Comparison of ENCODE assay signal across 18 cellular contexts in genomic region chr1:165856606-165857005, GRCh38. TPM values are rescaled to one million over a fixed set of nuclear protein-coding genes. Genes with fewer than 3 reads are reported as not detected.
DNase-seq lines count a peak whose midpoint lies in the region; ATAC-seq, FAIRE-seq and TF ChIP-seq lines count a peak whose summit lies in the region.
"Had no signal": no experiment of that assay in that cellular context is flagged by ENCODE, and none has a peak within 500 bp of the region (broad histone marks: within the 10 kb centered on the region; RNA-seq: fewer than 3 reads in every experiment).

No MANE protein-coding gene starts in this region.

- intact Hi-C loops in HepG2 (cut with micrococcal nuclease; ENCODE audit: unreplicated experiment), result no loop called here
- intact Hi-C loops in right lobe of liver (cut with DNase I), result no loop called here

- 63% methylated on average over 3 of the region's 3 CpGs for WGBS in HepG2 (ENCODE audit: low lambda C conversion rate)
- WGBS in right lobe of liver (ENCODE audit: insufficient coverage, low coverage, low lambda C conversion rate, missing lambda C conversion rate), result 62% methylated on average over 3 of the region's 3 CpGs
- WGBS in mesenchymal stem cell, result 66% methylated on average over 3 of the region's 3 CpGs

- no peak overlapping the region for H4K8ac ChIP-seq in mesenchymal stem cell (ENCODE audit: low read length)

- TF ChIP-seq EP300 in HepG2 (IDR thresholded peaks at IDR 0.05; ENCODE audit: low read depth in 2 of 2, low read length in 2 of 2) (no peak), HepG2 (CRISPR knock-in tag; IDR thresholded peaks at IDR 0.05; ENCODE audit: borderline replicate concordance) (no peak)

- no peak overlapping the region for H3K14ac ChIP-seq in mesenchymal stem cell (ENCODE audit: low read length in 2 of 2)

- POLR2A ChIA-PET in HepG2 (lab: Yijun Ruan, JAX), result interaction anchor here (3.4 kb wide), 1 partner anchor 28 kb away, joined by 12 read pairs; no protein-coding TSS in a partner anchor

- H3K4me1 Mint-ChIP-seq in activated naive CD8-positive, alpha-beta T cell treated with anti-CD3 and anti-CD28 coated beads, Interleukin-2, amount 50 U/mL, for 24 hours, result peaks cover 24% of the 10 kb centered on the region

- CTCF ChIA-PET in HepG2 (lab: Yijun Ruan, JAX; ENCODE audit: low intra/inter-chr PET ratio, low total read pairs), result no interaction called here

- TF ChIP-seq CTCF in HepG2 (CRISPR knock-in tag; IDR thresholded peaks at IDR 0.05) (no peak), right lobe of liver (IDR thresholded peaks at IDR 0.05) (no peak), LNCaP clone FGC (IDR thresholded peaks at IDR 0.05; ENCODE audit: control insufficient read depth, extremely low read depth, insufficient read depth) (no peak)

- H3K4ac ChIP-seq in mesenchymal stem cell (ENCODE audit: low read depth in 1 of 2, low read length in 2 of 2), result no peak overlapping the region

- no peak overlapping the region for H2BK12ac ChIP-seq in mesenchymal stem cell (ENCODE audit: low read length in 2 of 2)

- FAIRE-seq in HepG2 (lab: Jason Lieb, UNC), result no peak

- BruUV-seq in HepG2 (replicated peaks; lab: Mats Ljungman, UMichigan), result no TSS peak

- H3K27me3 ChIP-seq in HepG2 (ENCODE audit: control insufficient read depth in 1 of 2, insufficient read depth in 2 of 2, low read length in 2 of 2), result no peaks in the 10 kb centered on the region
- no peaks in the 10 kb centered on the region for H3K27me3 ChIP-seq in right lobe of liver
- no peaks in the 10 kb centered on the region for H3K27me3 ChIP-seq in mesenchymal stem cell (ENCODE audit: control insufficient read depth in 1 of 2, insufficient read depth in 1 of 2, low read length in 2 of 2)
- H3K27me3 ChIP-seq: gastroesophageal sphincter had no signal

- no peak overlapping the region for H4K91ac ChIP-seq in mesenchymal stem cell (ENCODE audit: low read length)

- H4K20me1 ChIP-seq in HepG2 (ENCODE audit: insufficient read depth, low read length), result peaks cover 65% of the 10 kb centered on the region

- H2BK15ac ChIP-seq in mesenchymal stem cell (ENCODE audit: low read depth, poor library complexity, severe bottlenecking), result no peak overlapping the region

- ATAC-seq in HepG2 (no peak), right lobe of liver (no peak), GM18858 (IDR thresholded peaks at IDR 0.05; ENCODE audit: unreplicated experiment) (no peak), HG03025 (IDR thresholded peaks at IDR 0.05; ENCODE audit: low FRiP score, unreplicated experiment) (no peak)
- no peak for ATAC-seq in activated naive CD8-positive, alpha-beta T cell treated with anti-CD3 and anti-CD28 coated beads, Interleukin-2, amount 50 U/mL, for 24 hours
- ATAC-seq: gastroesophageal sphincter had no signal

- no peak overlapping the region for H2BK120ac ChIP-seq in mesenchymal stem cell (ENCODE audit: low read depth, low read length)

- H3K9me3 Mint-ChIP-seq in activated naive CD8-positive, alpha-beta T cell treated with anti-CD3 and anti-CD28 coated beads, Interleukin-2, amount 50 U/mL, for 24 hours, result no peaks in the 10 kb centered on the region

- H2BK5ac ChIP-seq in mesenchymal stem cell (ENCODE audit: low read depth, low read length, poor library complexity, severe bottlenecking), result no peak overlapping the region

- H2AK5ac ChIP-seq in mesenchymal stem cell (ENCODE audit: low read length, severe bottlenecking), result no peak overlapping the region

- H3K18ac ChIP-seq in mesenchymal stem cell (ENCODE audit: low read depth in 1 of 2, low read length in 2 of 2), result no peak overlapping the region

- in situ Hi-C loops in HepG2 (cut with HindIII; ENCODE audit: extremely low pct_ligation_motif_present, low pct_unique_long_range_greater_than_20kb), result no loop called here

- H3K27ac Mint-ChIP-seq in activated naive CD8-positive, alpha-beta T cell treated with anti-CD3 and anti-CD28 coated beads, Interleukin-2, amount 50 U/mL, for 24 hours, result no peak overlapping the region

- TF ChIP-seq RAD21 in HepG2 (CRISPR knock-in tag; IDR thresholded peaks at IDR 0.05), result no peak

- H3K36me3 ChIP-seq in HepG2 (replicated peaks in 1 of 2; ENCODE audit: control insufficient read depth in 1 of 2, insufficient read depth in 2 of 2, low read length in 2 of 2), result no peaks in the 10 kb centered on the region
- no peaks in the 10 kb centered on the region for H3K36me3 ChIP-seq in right lobe of liver
- H3K36me3 ChIP-seq in mesenchymal stem cell (ENCODE audit: control insufficient read depth in 1 of 2, insufficient read depth in 2 of 2, low read depth in 1 of 2, low read length in 2 of 2), result no peaks in the 10 kb centered on the region
- H3K36me3 ChIP-seq: gastroesophageal sphincter had no signal

- H3K4me2 ChIP-seq in HepG2 (ENCODE audit: low read depth, low read length) (no peak overlapping the region), mesenchymal stem cell (ENCODE audit: low read length, poor library complexity, severe bottlenecking) (peak overlapping the region; percentile 40)

- no peak for TF ChIP-seq POLR2A in HepG2 (IDR thresholded peaks at IDR 0.05; ENCODE audit: insufficient read depth in 1 of 2, low read depth in 2 of 2, low read length in 2 of 2)
- TF ChIP-seq POLR2A in right lobe of liver (IDR thresholded peaks at IDR 0.05), result no peak

- no peak overlapping the region for H3K23ac ChIP-seq in mesenchymal stem cell (ENCODE audit: low read length in 2 of 2)

- H3K36me3 Mint-ChIP-seq in activated naive CD8-positive, alpha-beta T cell treated with anti-CD3 and anti-CD28 coated beads, Interleukin-2, amount 50 U/mL, for 24 hours (ENCODE audit: low read depth), result peaks cover 8% of the 10 kb centered on the region

- H2AFZ ChIP-seq in HepG2 (ENCODE audit: low read length), result no peak overlapping the region
- no peak overlapping the region for H2AFZ ChIP-seq in mesenchymal stem cell (ENCODE audit: low read depth, low read length)

- H3K79me1 ChIP-seq in mesenchymal stem cell (replicated peaks; ENCODE audit: low read length, poor library complexity, severe bottlenecking), result peaks cover 7% of the 10 kb centered on the region

- H3K27ac ChIP-seq in HepG2 (ENCODE audit: extremely low read length, insufficient read depth, low read length) (peak overlapping the region; percentile 55), right lobe of liver (no peak overlapping the region), mesenchymal stem cell (ENCODE audit: low read length, poor library complexity, severe bottlenecking) (peak overlapping the region; percentile 88)
- H3K27ac ChIP-seq: gastroesophageal sphincter had no signal

- DNase-seq in HepG2 (ENCODE audit: low spot score) (no peak), right lobe of liver (no peak), LNCaP clone FGC (ENCODE audit: low read depth) (peak; percentile 91), mesenchymal stem cell (no peak)
- DNase-seq in activated naive CD8-positive, alpha-beta T cell treated with anti-CD3 and anti-CD28 coated beads, Interleukin-2, amount 50 U/mL, for 24 hours, result no peak
- no peak for DNase-seq in activated CD4-positive, alpha-beta T cell treated with anti-CD3 and anti-CD28 coated beads for 1 hour
- DNase-seq: activated effector memory CD4-positive, alpha-beta T cell treated with anti-CD3 and anti-CD28 coated beads, Interleukin-2, amount 50 U/mL, for 16 hours; GF-D8; Karpas-422; naive B cell; NCI-H1417; NCI-H2227 treated with DMSO at 0.1 percent for 48 hours; retina; stimulated activated CD4-positive, alpha-beta T cell treated with anti-CD3 and anti-CD28 coated beads, Interleukin-4, amount 100 ng/mL, for 1 hour; T-helper 1 cell had no signal

- peaks cover 92% of the 10 kb centered on the region for H3K79me2 ChIP-seq in HepG2 (ENCODE audit: insufficient read depth, low read length)

- H3K9ac ChIP-seq in HepG2 (ENCODE audit: insufficient read depth, low read depth, low read length) (no peak overlapping the region), mesenchymal stem cell (ENCODE audit: low read length) (no peak overlapping the region)

- no peak overlapping the region for H3K4me3 ChIP-seq in HepG2 (replicated peaks in 1 of 3; ENCODE audit: insufficient read depth in 1 of 3, low read depth in 2 of 3, low read length in 3 of 3)
- no peak overlapping the region for H3K4me3 ChIP-seq in right lobe of liver
- no peak overlapping the region for H3K4me3 ChIP-seq in LNCaP clone FGC (ENCODE audit: low read depth, low read length)
- no peak overlapping the region for H3K4me3 ChIP-seq in mesenchymal stem cell (ENCODE audit: insufficient read depth in 1 of 2, low read depth in 1 of 2, low read length in 2 of 2)
- H3K4me3 ChIP-seq: gastroesophageal sphincter had no signal

- no peaks in the 10 kb centered on the region for H3K27me3 Mint-ChIP-seq in activated naive CD8-positive, alpha-beta T cell treated with anti-CD3 and anti-CD28 coated beads, Interleukin-2, amount 50 U/mL, for 24 hours
- H3K27me3 Mint-ChIP-seq: naive B cell had no signal

- H3K9me3 ChIP-seq in HepG2 (ENCODE audit: low read length), result no peaks in the 10 kb centered on the region
- no peaks in the 10 kb centered on the region for H3K9me3 ChIP-seq in right lobe of liver
- no peaks in the 10 kb centered on the region for H3K9me3 ChIP-seq in mesenchymal stem cell (ENCODE audit: control insufficient read depth, low read length)
- H3K9me3 ChIP-seq: gastroesophageal sphincter had no signal

- H3K4me1 ChIP-seq in HepG2 (ENCODE audit: insufficient read depth, low read length), result peaks cover 73% of the 10 kb centered on the region
- H3K4me1 ChIP-seq in right lobe of liver, result peaks cover 0 to 35% (median 13%) of the 10 kb centered on the region in 4 donors
- H3K4me1 ChIP-seq in mesenchymal stem cell (ENCODE audit: control insufficient read depth, insufficient read depth, low read depth, low read length), result peaks cover 26% of the 10 kb centered on the region

- no peak overlapping the region for H3K4me3 Mint-ChIP-seq in activated naive CD8-positive, alpha-beta T cell treated with anti-CD3 and anti-CD28 coated beads, Interleukin-2, amount 50 U/mL, for 24 hours

RNA-seq across cellular contexts. Expression of gene UCK2, which starts 29.2 kb away (rescaled TPM):
- 61.2 and 64.3 TPM in 2 replicates for total RNA-seq in HepG2 (2016; rRNA removed; fragmentation: Illumina TruSeq; extraction: Trizol)
- total RNA-seq in HepG2 (2016; cell fraction: cytosol; rRNA removed; fragmentation: Illumina TruSeq; extraction: Trizol; ENCODE audit: low read depth), result 48.7 and 49.7 TPM in 2 replicates
- total RNA-seq in HepG2 (2016; cell fraction: insoluble cytoplasmic fraction; rRNA removed; fragmentation: Illumina TruSeq; extraction: Trizol), result 63.3 and 67.3 TPM in 2 replicates
- total RNA-seq in HepG2 (2016; cell fraction: membrane; rRNA removed; fragmentation: Illumina TruSeq; extraction: Trizol), result 50.4 and 50.6 TPM in 2 replicates
- total RNA-seq in HepG2 (2016; cell fraction: nucleus; rRNA removed; fragmentation: Illumina TruSeq; extraction: Trizol), result 29.2 and 34.0 TPM in 2 replicates
- polyA plus RNA-seq in HepG2 (2011; rRNA removed), result 67.7 and 78.0 TPM in 2 replicates
- polyA plus RNA-seq in HepG2 (2011; cell fraction: cytosol; rRNA removed), result 65.6 and 80.3 TPM in 2 replicates
- polyA plus RNA-seq in HepG2 (2011; cell fraction: nucleus; rRNA removed), result 37.2 and 37.9 TPM in 2 replicates
- polyA plus RNA-seq in HepG2 (2012), result 42.1 and 43.5 TPM in 2 replicates
- polyA plus RNA-seq in HepG2 (2016; cell fraction: cytosol; fragmentation: Illumina TruSeq; extraction: Trizol; ENCODE audit: low read depth), result 37.9 and 42.9 TPM in 2 replicates
- 73.9 and 74.9 TPM in 2 replicates for polyA plus RNA-seq in HepG2 (2016; cell fraction: insoluble cytoplasmic fraction; fragmentation: Illumina TruSeq; extraction: Trizol; ENCODE audit: low read depth)
- polyA plus RNA-seq in HepG2 (2016; cell fraction: membrane; fragmentation: Illumina TruSeq; extraction: Trizol; ENCODE audit: low read depth), result 38.1 and 41.9 TPM in 2 replicates
- polyA plus RNA-seq in HepG2 (2016; cell fraction: nucleus; fragmentation: Illumina TruSeq; extraction: Trizol; ENCODE audit: insufficient read depth, low read depth), result 50.4 and 61.3 TPM in 2 replicates
- 72.4 and 233 TPM in 2 replicates for polyA minus RNA-seq in HepG2 (2011; rRNA and poly(A)+ RNA removed; ENCODE audit: low replicate concordance)
- 37.7 and 47.8 TPM in 2 replicates for polyA minus RNA-seq in HepG2 (2011; cell fraction: cytosol; rRNA and poly(A)+ RNA removed)
- 32.8 and 33.9 TPM in 2 replicates for polyA minus RNA-seq in HepG2 (2011; cell fraction: nucleus; rRNA and poly(A)+ RNA removed)
- total RNA-seq in right lobe of liver, result 10 to 100 TPM in 3 of 6 experiments, 1 to 10 TPM in 3; 8.4 to 22.9 (median 10.4) TPM
- 43.9 TPM for polyA plus RNA-seq in mesenchymal stem cell (2013, experiment 1 of 2)
- 45.6 TPM for polyA plus RNA-seq in mesenchymal stem cell (2013, experiment 2 of 2)

Comparison
In these comparisons a context has a peak if more than half of its experiments do, and no peak if none do; other contexts are left out.
1. H3K27ac ChIP-seq: peak in HepG2 (single experiment) and mesenchymal stem cell (single experiment); none in right lobe of liver (0 of 3).